21 cellular contexts compared by ENCODE assay signal in genomic region chr18:71878226-71878625, GRCh38.
"Had no signal": no experiment of that assay in that cellular context is flagged by ENCODE, and none has a peak within 500 bp of the region (broad histone marks: within the 10 kb centered on the region; RNA-seq: fewer than 3 reads in every experiment).

No MANE protein-coding gene starts in this region.

- DNase-seq: activated CD4-positive, alpha-beta T cell treated with anti-CD3 and anti-CD28 coated beads, Interleukin-2, amount 50 U/mL, for 1 hour; activated CD4-positive, CD25-positive, alpha-beta regulatory T cell treated with anti-CD3 and anti-CD28 coated beads, Interleukin-2, amount 50 U/mL, for 72 hours; activated CD8-positive, alpha-beta memory T cell treated with anti-CD3 and anti-CD28 coated beads, Interleukin-2, amount 50 U/mL, for 4 hours; activated naive CD4-positive, alpha-beta T cell treated with anti-CD3 and anti-CD28 coated beads, Interleukin-2, amount 50 U/mL, for 16 hours; activated T-cell treated with anti-CD3 and anti-CD28 coated beads, Interleukin-2, amount 50 U/mL, for 4 hours; erythroblast; head of caudate nucleus; mammary epithelial cell; midbrain; right cardiac atrium; small intestine; stimulated activated CD4-positive, alpha-beta T cell treated with anti-CD3 and anti-CD28 coated beads, Interleukin-4, amount 100 ng/mL, for 1 hour; stimulated activated naive CD8-positive, alpha-beta T cell treated with anti-CD3 and anti-CD28 coated beads, Interleukin-15, amount 100 ng/mL, for 72 hours; T-helper 2 cell; transverse colon had no signal

- H3K4me3 ChIP-seq: ascending aorta, breast epithelium, coronary artery, suprapubic skin, transverse colon had no signal

- H3K27ac ChIP-seq: ascending aorta, breast epithelium, coronary artery, suprapubic skin, transverse colon, VCaP had no signal

- H3K27me3 ChIP-seq: ascending aorta, breast epithelium, suprapubic skin, transverse colon had no signal

- H3K9me3 ChIP-seq: ascending aorta, breast epithelium, transverse colon had no signal

- H3K4me1 ChIP-seq: ascending aorta, breast epithelium, suprapubic skin, transverse colon had no signal

- H3K36me3 ChIP-seq: ascending aorta, breast epithelium, suprapubic skin, transverse colon had no signal

- ATAC-seq: activated T-cell treated with anti-CD3 and anti-CD28 coated beads, Interleukin-2, amount 50 U/mL, for 4 hours; left lobe of liver; right cardiac atrium; stimulated activated naive CD8-positive, alpha-beta T cell treated with anti-CD3 and anti-CD28 coated beads, Interleukin-15, amount 100 ng/mL, for 72 hours had no signal
